In the genomic region with DNA sequence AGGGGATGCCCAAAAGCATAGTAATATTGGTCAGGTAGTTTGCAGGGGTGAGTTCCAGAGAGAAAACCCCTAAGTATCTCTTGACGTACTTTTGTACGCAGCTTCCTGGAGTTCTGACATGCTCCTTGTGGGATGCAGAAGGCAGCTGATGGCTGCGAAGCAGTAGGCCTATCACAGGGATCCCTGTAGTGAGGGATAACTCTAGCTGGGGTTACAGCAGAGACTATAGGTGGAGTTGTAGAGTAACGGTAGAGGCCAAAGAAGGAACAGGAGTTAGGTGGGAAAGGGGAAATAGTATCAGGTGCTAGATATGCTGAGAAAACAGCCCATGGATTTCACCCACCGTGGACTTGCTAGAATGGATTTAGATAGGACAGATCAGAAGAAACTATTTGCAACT, we compare ENCODE assay signal across 24 cellular contexts.
"Had no signal": no experiment of that assay in that cellular context is flagged by ENCODE, and none has a peak within 500 bp of the region (broad histone marks: within the 10 kb centered on the region; RNA-seq: fewer than 3 reads in every experiment).

No MANE protein-coding gene starts in this region.

- H3K4me3 ChIP-seq: esophagus muscularis mucosa, heart right ventricle, left lung, neural progenitor cell, right lobe of liver, thoracic aorta, tibial nerve, upper lobe of left lung had no signal

- H3K27me3 ChIP-seq: esophagus muscularis mucosa, foreskin keratinocyte, left lung, neural progenitor cell, right lobe of liver, tibial nerve, upper lobe of left lung had no signal

- H3K27me3 Mint-ChIP-seq: dendritic cell treated with granulocyte-macrophage colony-stimulating factor and Interleukin-4, amounts not matched to agents 40 ng/mL and 50 ng/mL, for 4 days; naive thymus-derived CD4-positive, alpha-beta T cell; progenitor cell of endocrine pancreas; stimulated activated naive B cell treated with anti-CD40 and anti-IgM and Interleukin-4, amounts not matched to agents 10 μg/mL and 1 μg/mL and 100 μg/mL, for 72 hours; stimulated activated naive CD8-positive, alpha-beta T cell treated with anti-CD3 and anti-CD28 coated beads, Interleukin-15, Interleukin-2, amounts not matched to agents 100 ng/mL and 50 ng/mL, for 24 hours had no signal

- H3K9me3 Mint-ChIP-seq: dendritic cell treated with granulocyte-macrophage colony-stimulating factor and Interleukin-4, amounts not matched to agents 40 ng/mL and 50 ng/mL, for 4 days; neural progenitor cell had no signal

- H3K4me1 Mint-ChIP-seq: nephron; stimulated activated naive B cell treated with anti-CD40 and anti-IgM and Interleukin-4, amounts not matched to agents 10 μg/mL and 1 μg/mL and 100 μg/mL, for 72 hours had no signal

- DNase-seq: effector CD8-positive, alpha-beta T cell; foreskin keratinocyte; glutamatergic neuron; heart right ventricle; hippocampal formation; kidney; left lung; mesenchymal stem cell; midbrain; naive thymus-derived CD4-positive, alpha-beta T cell; right lobe of liver; small intestine; stimulated activated CD4-positive, alpha-beta T cell treated with anti-CD3 and anti-CD28 coated beads, Interleukin-15, amount 100 ng/mL, for 24 hours; stimulated activated CD4-positive, alpha-beta T cell treated with anti-CD3 and anti-CD28 coated beads, Interleukin-2, amount 100 ng/mL, for 48 hours; stimulated activated naive B cell treated with anti-CD40 and anti-IgM and Interleukin-4, amounts not matched to agents 10 μg/mL and 1 μg/mL and 100 μg/mL, for 72 hours; upper lobe of left lung had no signal

- ATAC-seq: foreskin keratinocyte; heart right ventricle; left lung; naive thymus-derived CD4-positive, alpha-beta T cell; right lobe of liver; stimulated activated naive B cell treated with anti-CD40 and anti-IgM and Interleukin-4, amounts not matched to agents 10 μg/mL and 1 μg/mL and 100 μg/mL, for 72 hours had no signal

- H3K36me3 ChIP-seq: esophagus muscularis mucosa, heart right ventricle, left lung, neural progenitor cell, right lobe of liver, thoracic aorta, tibial nerve, upper lobe of left lung had no signal

- H3K27ac Mint-ChIP-seq: dendritic cell treated with granulocyte-macrophage colony-stimulating factor and Interleukin-4, amounts not matched to agents 40 ng/mL and 50 ng/mL, for 4 days; naive thymus-derived CD4-positive, alpha-beta T cell; nephron; neural progenitor cell; progenitor cell of endocrine pancreas; stimulated activated naive B cell treated with anti-CD40 and anti-IgM and Interleukin-4, amounts not matched to agents 10 μg/mL and 1 μg/mL and 100 μg/mL, for 72 hours; stimulated activated naive CD8-positive, alpha-beta T cell treated with anti-CD3 and anti-CD28 coated beads, Interleukin-15, Interleukin-2, amounts not matched to agents 100 ng/mL and 50 ng/mL, for 24 hours had no signal

- H3K36me3 Mint-ChIP-seq: naive thymus-derived CD4-positive, alpha-beta T cell; stimulated activated naive B cell treated with anti-CD40 and anti-IgM and Interleukin-4, amounts not matched to agents 10 μg/mL and 1 μg/mL and 100 μg/mL, for 72 hours had no signal

- H3K4me3 Mint-ChIP-seq: dendritic cell treated with granulocyte-macrophage colony-stimulating factor and Interleukin-4, amounts not matched to agents 40 ng/mL and 50 ng/mL, for 4 days; naive thymus-derived CD4-positive, alpha-beta T cell; nephron; neural progenitor cell; stimulated activated naive B cell treated with anti-CD40 and anti-IgM and Interleukin-4, amounts not matched to agents 10 μg/mL and 1 μg/mL and 100 μg/mL, for 72 hours; stimulated activated naive CD8-positive, alpha-beta T cell treated with anti-CD3 and anti-CD28 coated beads, Interleukin-15, Interleukin-2, amounts not matched to agents 100 ng/mL and 50 ng/mL, for 24 hours had no signal
